In genomic region chr7:37832194-37832593, GRCh38 we compare ENCODE assay signal across 8 cellular contexts. TPM values are rescaled to one million over a fixed set of nuclear protein-coding genes. Genes with fewer than 3 reads are reported as not detected.
A peak's percentile ranks its signal among the peaks of the same experiment; 100 is the strongest.
DNase-seq lines count a peak whose midpoint lies in the region; ATAC-seq lines count a peak whose summit lies in the region.
"Had no signal": no experiment of that assay in that cellular context is flagged by ENCODE, and none has a peak within 500 bp of the region (broad histone marks: within the 10 kb centered on the region; RNA-seq: fewer than 3 reads in every experiment).

No MANE protein-coding gene starts in this region.

- no peaks in the 10 kb centered on the region for H3K9me3 ChIP-seq in naive thymus-derived CD4-positive, alpha-beta T cell (ENCODE audit: control insufficient read depth in 2 of 3, low read length in 3 of 3)

- POLR2A ChIA-PET in naive thymus-derived CD4-positive, alpha-beta T cell (lab: Charles Lee): no interaction called here

- H3K9me3 Mint-ChIP-seq in central memory CD8-positive, alpha-beta T cell: no peaks in the 10 kb centered on the region
- no peaks in the 10 kb centered on the region for H3K9me3 Mint-ChIP-seq in naive thymus-derived CD4-positive, alpha-beta T cell
- no peaks in the 10 kb centered on the region for H3K9me3 Mint-ChIP-seq in T-helper 2 cell treated with Interferon-gamma antibody and Interleukin-4, amounts not matched to agents 5 μg/mL and 100 μg/mL, for 36 hours

- intact Hi-C loops in naive thymus-derived CD4-positive, alpha-beta T cell (cut with micrococcal nuclease): loop anchor here (2.0 to 10.0 kb wide), 7 partner anchors 205 to 1345 kb away; no protein-coding TSS in a partner anchor

- no peaks in the 10 kb centered on the region for H3K27me3 ChIP-seq in naive thymus-derived CD4-positive, alpha-beta T cell (ENCODE audit: control insufficient read depth in 2 of 2, insufficient read depth in 2 of 2, low read length in 2 of 2)
- H3K27me3 ChIP-seq: foreskin keratinocyte had no signal

- ATAC-seq in GM18498 (IDR thresholded peaks at IDR 0.05; ENCODE audit: unreplicated experiment) (peak; percentile 96), HG02571 (IDR thresholded peaks at IDR 0.05; ENCODE audit: unreplicated experiment) (peak; percentile 79)
- ATAC-seq in central memory CD8-positive, alpha-beta T cell (replicated peaks; ENCODE audit: extremely low read depth, poor library complexity, severe bottlenecking): peak; percentile 58
- peak; percentile 80 for ATAC-seq in naive thymus-derived CD4-positive, alpha-beta T cell
- ATAC-seq: foreskin keratinocyte had no signal

- H3K36me3 Mint-ChIP-seq in central memory CD8-positive, alpha-beta T cell (ENCODE audit: insufficient read depth): no peaks in the 10 kb centered on the region
- no peaks in the 10 kb centered on the region for H3K36me3 Mint-ChIP-seq in naive thymus-derived CD4-positive, alpha-beta T cell
- no peaks in the 10 kb centered on the region for H3K36me3 Mint-ChIP-seq in T-helper 2 cell treated with Interferon-gamma antibody and Interleukin-4, amounts not matched to agents 5 μg/mL and 100 μg/mL, for 36 hours (ENCODE audit: low read depth)

- no peak overlapping the region for H3K4me3 Mint-ChIP-seq in central memory CD8-positive, alpha-beta T cell
- no peak overlapping the region for H3K4me3 Mint-ChIP-seq in naive thymus-derived CD4-positive, alpha-beta T cell
- no peak overlapping the region for H3K4me3 Mint-ChIP-seq in T-helper 2 cell treated with Interferon-gamma antibody and Interleukin-4, amounts not matched to agents 5 μg/mL and 100 μg/mL, for 36 hours

- no peak overlapping the region for H3K4me3 ChIP-seq in naive thymus-derived CD4-positive, alpha-beta T cell (ENCODE audit: low read length)

- DNase-seq in NCI-H1694 (lab: John Stamatoyannopoulos, UW) (peak; percentile 35), T1000 (lab: John Stamatoyannopoulos, UW) (no peak)
- DNase-seq in central memory CD8-positive, alpha-beta T cell (ENCODE audit: low spot score in 2 of 2): no peak
- no peak for DNase-seq in naive thymus-derived CD4-positive, alpha-beta T cell
- no peak for DNase-seq in T-helper 2 cell treated with Interferon-gamma antibody and Interleukin-4, amounts not matched to agents 5 μg/mL and 100 μg/mL, for 36 hours (ENCODE audit: low spot score)

- H3K27ac Mint-ChIP-seq in central memory CD8-positive, alpha-beta T cell (ENCODE audit: low read depth): no peak overlapping the region
- H3K27ac Mint-ChIP-seq in naive thymus-derived CD4-positive, alpha-beta T cell: peak overlapping the region in 1 of 9 donors; percentile 51
- no peak overlapping the region for H3K27ac Mint-ChIP-seq in T-helper 2 cell treated with Interferon-gamma antibody and Interleukin-4, amounts not matched to agents 5 μg/mL and 100 μg/mL, for 36 hours

- CTCF ChIA-PET in naive thymus-derived CD4-positive, alpha-beta T cell (lab: Charles Lee): interaction anchor here (0.6 kb wide), 1 partner anchor 1915 kb away, joined by 3 read pairs; no protein-coding TSS in a partner anchor

- H3K27me3 Mint-ChIP-seq in central memory CD8-positive, alpha-beta T cell: peaks cover 20% of the 10 kb centered on the region
- peaks cover 0 to 16% (median 3%) of the 10 kb centered on the region in 5 donors for H3K27me3 Mint-ChIP-seq in naive thymus-derived CD4-positive, alpha-beta T cell
- H3K27me3 Mint-ChIP-seq in T-helper 2 cell treated with Interferon-gamma antibody and Interleukin-4, amounts not matched to agents 5 μg/mL and 100 μg/mL, for 36 hours (ENCODE audit: low read depth): peaks cover 24% of the 10 kb centered on the region

- H3K4me1 ChIP-seq in naive thymus-derived CD4-positive, alpha-beta T cell (ENCODE audit: control insufficient read depth in 2 of 2, insufficient read depth in 2 of 2, low read length in 2 of 2): peaks cover 0 to 5% of the 10 kb centered on the region in 2 donors
- H3K4me1 ChIP-seq: foreskin keratinocyte had no signal

- H3K4me1 Mint-ChIP-seq in central memory CD8-positive, alpha-beta T cell: peaks cover 12% of the 10 kb centered on the region
- H3K4me1 Mint-ChIP-seq in naive thymus-derived CD4-positive, alpha-beta T cell: peaks cover 0 to 13% (median 10%) of the 10 kb centered on the region in 7 donors
- peaks cover 4% of the 10 kb centered on the region for H3K4me1 Mint-ChIP-seq in T-helper 2 cell treated with Interferon-gamma antibody and Interleukin-4, amounts not matched to agents 5 μg/mL and 100 μg/mL, for 36 hours (ENCODE audit: low read depth)

- H3K27ac ChIP-seq in naive thymus-derived CD4-positive, alpha-beta T cell (ENCODE audit: low read depth, low read length): no peak overlapping the region
- H3K27ac ChIP-seq: foreskin keratinocyte had no signal

- H3K36me3 ChIP-seq in naive thymus-derived CD4-positive, alpha-beta T cell (ENCODE audit: control insufficient read depth in 2 of 3, insufficient read depth in 3 of 3, low read length in 3 of 3): no peaks in the 10 kb centered on the region

RNA-seq across cellular contexts. Expression of gene NME8, which starts 16.2 kb away (rescaled TPM):
- 1 to 10 TPM in 2 of 5 experiments, not detected in 3; 2.7 to 5.5 TPM for total RNA-seq in naive thymus-derived CD4-positive, alpha-beta T cell
- polyA plus RNA-seq in naive thymus-derived CD4-positive, alpha-beta T cell: not detected
- total RNA-seq: foreskin keratinocyte had no signal
- polyA plus RNA-seq: foreskin keratinocyte had no signal
